29 cellular contexts compared by ENCODE assay signal in genomic region chr13:64791373-64791772, GRCh38.
"Had no signal": no experiment of that assay in that cellular context is flagged by ENCODE, and none has a peak within 500 bp of the region (broad histone marks: within the 10 kb centered on the region; RNA-seq: fewer than 3 reads in every experiment).

No MANE protein-coding gene starts in this region.

- FAIRE-seq: urothelium cell line had no signal

- H3K36me3 Mint-ChIP-seq: stimulated activated effector memory CD8-positive, alpha-beta T cell treated with anti-CD3 and anti-CD28 coated beads, Interleukin-12 subunit alpha, Interleukin-12 subunit beta, amount 100 ng/mL, for 72 hours; stimulated activated memory B cell treated with anti-CD40 and anti-IgM and Interleukin-4, amounts not matched to agents 10 μg/mL and 1 μg/mL and 100 μg/mL, for 72 hours; stimulated activated naive B cell treated with anti-CD40 and anti-IgM and Interleukin-4, amounts not matched to agents 10 μg/mL and 1 μg/mL and 100 μg/mL, for 72 hours; type B pancreatic cell had no signal

- H3K4me3 ChIP-seq: stomach, suprapubic skin, testis, thoracic aorta, thyroid gland, tibial artery, tibial nerve, transverse colon, upper lobe of left lung, upper lobe of right lung, uterus, vagina had no signal

- H3K4me1 ChIP-seq: stomach, suprapubic skin, testis, thyroid gland, tibial artery, tibial nerve, transverse colon, upper lobe of left lung, upper lobe of right lung, uterus, vagina had no signal

- ATAC-seq: stimulated activated effector memory CD8-positive, alpha-beta T cell treated with anti-CD3 and anti-CD28 coated beads, Interleukin-12 subunit alpha, Interleukin-12 subunit beta, amount 100 ng/mL, for 72 hours; stimulated activated memory B cell treated with anti-CD40 and anti-IgM and Interleukin-4, amounts not matched to agents 10 μg/mL and 1 μg/mL and 100 μg/mL, for 72 hours; stimulated activated naive CD8-positive, alpha-beta T cell treated with anti-CD3 and anti-CD28 coated beads, Interleukin-15, amount 100 ng/mL, for 72 hours; stimulated activated naive CD8-positive, alpha-beta T cell treated with anti-CD3 and anti-CD28 coated beads, Interleukin-15, Interleukin-2, amounts not matched to agents 100 U/mL and 50 U/mL, for 24 hours; upper lobe of right lung had no signal

- H3K4me1 Mint-ChIP-seq: stimulated activated effector memory CD8-positive, alpha-beta T cell treated with anti-CD3 and anti-CD28 coated beads, Interleukin-12 subunit alpha, Interleukin-12 subunit beta, amount 100 ng/mL, for 72 hours; stimulated activated memory B cell treated with anti-CD40 and anti-IgM and Interleukin-4, amounts not matched to agents 10 μg/mL and 1 μg/mL and 100 μg/mL, for 72 hours; stimulated activated naive B cell treated with anti-CD40 and anti-IgM and Interleukin-4, amounts not matched to agents 10 μg/mL and 1 μg/mL and 100 μg/mL, for 72 hours; stimulated activated naive CD8-positive, alpha-beta T cell treated with anti-CD3 and anti-CD28 coated beads, Interleukin-15, amount 100 ng/mL, for 72 hours had no signal

- H3K27me3 ChIP-seq: stomach, suprapubic skin, testis, thyroid gland, tibial artery, tibial nerve, transverse colon, upper lobe of left lung, upper lobe of right lung, uterus, vagina had no signal

- H3K4me3 Mint-ChIP-seq: stimulated activated effector memory CD8-positive, alpha-beta T cell treated with anti-CD3 and anti-CD28 coated beads, Interleukin-12 subunit alpha, Interleukin-12 subunit beta, amount 100 ng/mL, for 72 hours; stimulated activated memory B cell treated with anti-CD40 and anti-IgM and Interleukin-4, amounts not matched to agents 10 μg/mL and 1 μg/mL and 100 μg/mL, for 72 hours; stimulated activated naive B cell treated with anti-CD40 and anti-IgM and Interleukin-4, amounts not matched to agents 10 μg/mL and 1 μg/mL and 100 μg/mL, for 72 hours; stimulated activated naive CD8-positive, alpha-beta T cell treated with anti-CD3 and anti-CD28 coated beads, Interleukin-15, amount 100 ng/mL, for 72 hours; stimulated activated naive CD8-positive, alpha-beta T cell treated with anti-CD3 and anti-CD28 coated beads, Interleukin-15, Interleukin-2, amounts not matched to agents 100 ng/mL and 50 ng/mL, for 24 hours; type B pancreatic cell had no signal

- H3K27ac Mint-ChIP-seq: stimulated activated effector memory CD8-positive, alpha-beta T cell treated with anti-CD3 and anti-CD28 coated beads, Interleukin-12 subunit alpha, Interleukin-12 subunit beta, amount 100 ng/mL, for 72 hours; stimulated activated memory B cell treated with anti-CD40 and anti-IgM and Interleukin-4, amounts not matched to agents 10 μg/mL and 1 μg/mL and 100 μg/mL, for 72 hours; stimulated activated naive B cell treated with anti-CD40 and anti-IgM and Interleukin-4, amounts not matched to agents 10 μg/mL and 1 μg/mL and 100 μg/mL, for 72 hours; stimulated activated naive CD8-positive, alpha-beta T cell treated with anti-CD3 and anti-CD28 coated beads, Interleukin-15, amount 100 ng/mL, for 72 hours; stimulated activated naive CD8-positive, alpha-beta T cell treated with anti-CD3 and anti-CD28 coated beads, Interleukin-15, Interleukin-2, amounts not matched to agents 100 ng/mL and 50 ng/mL, for 24 hours had no signal

- H3K27ac ChIP-seq: stomach, suprapubic skin, testis, thoracic aorta, thyroid gland, tibial artery, tibial nerve, transverse colon, upper lobe of left lung, upper lobe of right lung, uterus, vagina had no signal

- H3K27me3 Mint-ChIP-seq: stimulated activated memory B cell treated with anti-CD40 and anti-IgM and Interleukin-4, amounts not matched to agents 10 μg/mL and 1 μg/mL and 100 μg/mL, for 72 hours; stimulated activated naive B cell treated with anti-CD40 and anti-IgM and Interleukin-4, amounts not matched to agents 10 μg/mL and 1 μg/mL and 100 μg/mL, for 72 hours; stimulated activated naive CD8-positive, alpha-beta T cell treated with anti-CD3 and anti-CD28 coated beads, Interleukin-15, amount 100 ng/mL, for 72 hours; stimulated activated naive CD8-positive, alpha-beta T cell treated with anti-CD3 and anti-CD28 coated beads, Interleukin-15, Interleukin-2, amounts not matched to agents 100 ng/mL and 50 ng/mL, for 24 hours; type B pancreatic cell had no signal

- H3K9me3 ChIP-seq: testis, thoracic aorta, thyroid gland, tibial artery, tibial nerve, transverse colon, upper lobe of left lung, upper lobe of right lung, uterus, vagina had no signal

- H3K36me3 ChIP-seq: stomach, suprapubic skin, thoracic aorta, thyroid gland, tibial artery, tibial nerve, transverse colon, upper lobe of left lung, upper lobe of right lung, uterus, vagina had no signal

- DNase-seq: stimulated activated CD4-positive, alpha-beta T cell treated with anti-CD3 and anti-CD28 coated beads, Interleukin-2, amount 100 ng/mL, for 48 hours; stimulated activated CD4-positive, alpha-beta T cell treated with anti-CD3 and anti-CD28 coated beads, Interleukin-4, amount 100 ng/mL, for 1 hour; stimulated activated CD4-positive, alpha-beta T cell treated with anti-CD3 and anti-CD28 coated beads, Interleukin-4, amount 100 ng/mL, for 24 hours; stimulated activated CD4-positive, alpha-beta T cell treated with anti-CD3 and anti-CD28 coated beads, Interleukin-4, amount 100 ng/mL, for 4 hours; stimulated activated CD8-positive, alpha-beta memory T cell treated with anti-CD3 and anti-CD28 coated beads, Interleukin-4, amount 100 ng/mL, for 48 hours; stimulated activated naive B cell treated with anti-CD40 and anti-IgM and Interleukin-4, amounts not matched to agents 10 μg/mL and 1 μg/mL and 100 μg/mL, for 72 hours; stimulated activated naive CD4-positive, alpha-beta T cell; stimulated activated naive CD4-positive, alpha-beta T cell treated with Interleukin-2 at 50 U/mL for 16 hours; stimulated activated naive CD8-positive, alpha-beta T cell treated with anti-CD3 and anti-CD28 coated beads, Interleukin-15, amount 100 ng/mL, for 72 hours; stimulated activated naive CD8-positive, alpha-beta T cell treated with anti-CD3 and anti-CD28 coated beads, Interleukin-15, Interleukin-2, amounts not matched to agents 100 U/mL and 50 U/mL, for 24 hours; stomach; substantia nigra; testis; thyroid gland; tibial artery; transverse colon; trophoblast cell; upper lobe of left lung; upper lobe of right lung; uterus had no signal
